In the genomic region with DNA sequence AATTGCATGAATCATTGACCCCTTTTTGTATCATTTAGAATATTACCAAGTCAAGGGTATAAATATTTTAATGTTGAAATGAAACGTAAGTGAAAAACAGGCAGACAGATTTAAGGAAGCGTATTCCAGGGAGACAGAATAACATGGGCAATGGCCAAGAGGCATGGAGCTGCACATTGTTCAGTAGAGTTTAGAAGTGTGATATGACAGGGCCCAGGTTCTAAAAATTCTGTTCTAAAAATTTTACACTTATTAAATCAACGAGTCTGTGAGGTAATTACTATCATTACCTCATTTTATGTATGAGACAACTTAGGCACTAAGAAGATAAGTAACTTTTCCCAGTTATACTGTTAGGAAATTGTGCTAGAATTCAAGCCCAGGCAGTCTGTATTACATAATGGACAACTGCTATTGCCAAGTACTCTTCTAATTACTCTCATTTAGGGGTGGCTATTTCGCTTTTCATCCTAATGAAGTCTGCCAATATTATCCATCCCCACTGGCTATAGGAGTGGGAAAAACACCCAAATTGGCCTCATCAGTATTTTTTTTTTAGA, we compare ENCODE assay signal across 17 cellular contexts.
"Had no signal": no experiment of that assay in that cellular context is flagged by ENCODE, and none has a peak within 500 bp of the region (broad histone marks: within the 10 kb centered on the region; RNA-seq: fewer than 3 reads in every experiment).

No MANE protein-coding gene starts in this region.

- H3K4me1 ChIP-seq: lower lobe of right lung, parathyroid adenoma, psoas muscle, tibial nerve, uterus had no signal

- ATAC-seq: lower lobe of right lung; naive thymus-derived CD8-positive, alpha-beta T cell; psoas muscle; stimulated activated effector memory CD8-positive, alpha-beta T cell treated with anti-CD3 and anti-CD28 coated beads, Interleukin-12 subunit alpha, Interleukin-12 subunit beta, amount 100 ng/mL, for 72 hours had no signal

- H3K27ac ChIP-seq: lower lobe of right lung, parathyroid adenoma, psoas muscle, spleen, tibial nerve had no signal

- H3K36me3 ChIP-seq: lower lobe of right lung, sigmoid colon, spleen, tibial nerve, uterus had no signal

- H3K9ac ChIP-seq: parathyroid adenoma had no signal

- H2AFZ ChIP-seq: parathyroid adenoma had no signal

- H3K9me3 ChIP-seq: lower lobe of right lung, psoas muscle, sigmoid colon, spleen, tibial nerve, uterus had no signal

- H3K79me2 ChIP-seq: parathyroid adenoma had no signal

- H3K4me3 ChIP-seq: lower lobe of right lung, psoas muscle, sigmoid colon, spleen, tibial nerve, uterus had no signal

- H3K27me3 ChIP-seq: sigmoid colon, spleen, tibial nerve, uterus had no signal

- DNase-seq: hypothalamus; immature natural killer cell; kidney; lower lobe of right lung; mesenchymal stem cell; naive thymus-derived CD8-positive, alpha-beta T cell; nucleus accumbens; psoas muscle; sigmoid colon; small intestine; spleen; stimulated activated CD4-positive, alpha-beta T cell treated with anti-CD3 and anti-CD28 coated beads, Interleukin-4, amount 100 ng/mL, for 24 hours; stimulated activated naive CD4-positive, alpha-beta T cell; uterus had no signal
